Comparison of ENCODE assay signal across 1 cellular context in genomic region chr17:75845058-75845711, GRCh38.
TF ChIP-seq lines count a peak whose summit lies in the region.

No MANE protein-coding gene starts in this region.

TF ChIP-seq in GM12878, 131 proteins besides CTCF, POLR2A, EP300 and RAD21 (continued from another document and continues in another):
- TF ChIP-seq RB1 (IDR thresholded peaks at IDR 0.05; ENCODE audit: borderline replicate concordance) (peak; percentile 87; the same call in 1 of the 2 replicates), SIN3A (IDR thresholded peaks at IDR 0.05; ENCODE audit: low read depth, low read length) (peak; percentile 68), FOS (IDR thresholded peaks at IDR 0.05; ENCODE audit: borderline replicate concordance, extremely low read depth, insufficient read length) (no peak), ETV6 (conservative IDR thresholded peaks at IDR 0.05 in 1 of 2, IDR thresholded peaks at IDR 0.05 in 1 of 2; ENCODE audit: borderline replicate concordance in 1 of 2, low read depth in 1 of 2) (no peak), FOXK2 (IDR thresholded peaks at IDR 0.05) (no peak), USF2 (IDR thresholded peaks at IDR 0.05; ENCODE audit: borderline replicate concordance, low read depth, low read length) (peak; percentile 38), SMC3 (IDR thresholded peaks at IDR 0.05; ENCODE audit: borderline replicate concordance, low read length) (peak; percentile 54; the same call in 1 of the 2 replicates), PBX3 (IDR thresholded peaks at IDR 0.05; ENCODE audit: insufficient replicate concordance, low read depth, low read length) (peak; percentile 63), ZBTB11 (CRISPR knock-in tag; IDR thresholded peaks at IDR 0.05) (no peak), EED (IDR thresholded peaks at IDR 0.05; ENCODE audit: low read depth) (no peak), NFIC (IDR thresholded peaks at IDR 0.05; ENCODE audit: low read depth, low read length) (no peak), NFYA (IDR thresholded peaks at IDR 0.05; ENCODE audit: borderline replicate concordance, low read depth, low read length) (no peak), SKIL (IDR thresholded peaks at IDR 0.05; ENCODE audit: low read depth, poor library complexity, severe bottlenecking) (no peak), TAF1 (IDR thresholded peaks at IDR 0.05; ENCODE audit: borderline replicate concordance, low read depth, low read length) (0 out of 2 replicates have a peak, but pooled peaks have one; percentile 20), NFXL1 (IDR thresholded peaks at IDR 0.05; ENCODE audit: borderline replicate concordance) (peak; percentile 95), CBX3 (IDR thresholded peaks at IDR 0.05; ENCODE audit: borderline replicate concordance, low read depth) (no peak), ZBTB40 (IDR thresholded peaks at IDR 0.05; ENCODE audit: borderline replicate concordance) (peak; percentile 27; the same call in 1 of the 2 replicates), RUNX3 (IDR thresholded peaks at IDR 0.05; ENCODE audit: low read length) (no peak), TCF7 (IDR thresholded peaks at IDR 0.05; ENCODE audit: borderline replicate concordance) (no peak), SREBF1 (IDR thresholded peaks at IDR 0.05; ENCODE audit: low read length) (no peak), WRNIP1 (IDR thresholded peaks at IDR 0.05; ENCODE audit: borderline replicate concordance, low read depth, low read length) (no peak), CEBPB (IDR thresholded peaks at IDR 0.05; ENCODE audit: borderline replicate concordance in 1 of 2, low read depth in 2 of 2, low read length in 2 of 2) (peak in 1 of 2 experiments; percentile 5; a peak in 1 of 4 replicates), CREM (IDR thresholded peaks at IDR 0.05; ENCODE audit: low read depth) (no peak), BCLAF1 (IDR thresholded peaks at IDR 0.05) (no peak), HDGF (IDR thresholded peaks at IDR 0.05) (peak; percentile 98), ZNF274 (IDR thresholded peaks at IDR 0.05; ENCODE audit: insufficient read depth, insufficient read length) (no peak), NKRF (conservative IDR thresholded peaks at IDR 0.05) (0 out of 2 replicates have a peak, but pooled peaks have one; percentile 16), ZNF24 (IDR thresholded peaks at IDR 0.05) (no peak), MYC (IDR thresholded peaks at IDR 0.05; ENCODE audit: insufficient read depth, insufficient read length, insufficient replicate concordance, low read length, severe bottlenecking) (no peak), CHD2 (IDR thresholded peaks at IDR 0.05; ENCODE audit: borderline replicate concordance, low read depth, low read length) (peak; percentile 75), HSF1 (IDR thresholded peaks at IDR 0.05; ENCODE audit: low read depth, low read length) (no peak), NR2C1 (IDR thresholded peaks at IDR 0.05) (no peak), MTA3 (IDR thresholded peaks at IDR 0.05; ENCODE audit: borderline replicate concordance, low read length) (no peak), SMAD5 (IDR thresholded peaks at IDR 0.05; ENCODE audit: low read depth) (no peak), NR2F1 (conservative IDR thresholded peaks at IDR 0.05) (peak; percentile 64), SRF (IDR thresholded peaks at IDR 0.05; ENCODE audit: low read depth in 2 of 2, low read length in 2 of 2) (no peak), ASH2L (IDR thresholded peaks at IDR 0.05; ENCODE audit: borderline replicate concordance, low read depth) (no peak), HDAC2 (IDR thresholded peaks at IDR 0.05) (no peak), RBBP5 (conservative IDR thresholded peaks at IDR 0.05) (no peak), LARP7 (IDR thresholded peaks at IDR 0.05) (peak; percentile 62)
